Comparison of ENCODE assay signal across 8 cellular contexts in genomic region chr10:110501142-110501937, GRCh38. TPM values are rescaled to one million over a fixed set of nuclear protein-coding genes. Genes with fewer than 3 reads are reported as not detected.
DNase-seq lines count a peak whose midpoint lies in the region; ATAC-seq, FAIRE-seq and TF ChIP-seq lines count a peak whose summit lies in the region.

No MANE protein-coding gene starts in this region.

- intact Hi-C loops in Panc1 (cut with micrococcal nuclease; ENCODE audit: unreplicated experiment) (loop anchor here (5.0 kb wide), 2 partner anchors 46 to 149 kb away; no protein-coding TSS in a partner anchor), pancreas (cut with DNase I) (no loop called here), uterus (cut with DNase I; ENCODE audit: low total_unique reads) (no loop called here)

- H3K4me3 ChIP-seq in H7 (ENCODE audit: insufficient read depth, low read depth, low read length), result no peak overlapping the region
- peak overlapping the region; percentile 87 to 92 for H3K4me3 ChIP-seq in Panc1 (ENCODE audit: low read depth in 2 of 2, low read length in 2 of 2)
- H3K4me3 ChIP-seq in gastroesophageal sphincter, result no peak overlapping the region
- H3K4me3 ChIP-seq in pancreas, result peak overlapping the region in 1 of 4 donors; percentile 86
- no peak overlapping the region for H3K4me3 ChIP-seq in uterus

- peaks cover 66% of the 10 kb centered on the region for H3K36me3 Mint-ChIP-seq in activated naive CD4-positive, alpha-beta T cell treated with anti-CD3 and anti-CD28 coated beads, Interleukin-2, amount 10 ng/mL, durations not matched to agents 7 days and 5 days

- no peak for TF ChIP-seq CTCF in Panc1 (IDR thresholded peaks at IDR 0.05)
- no peak for TF ChIP-seq CTCF in gastroesophageal sphincter (IDR thresholded peaks at IDR 0.05)
- no peak for TF ChIP-seq CTCF in pancreas (IDR thresholded peaks at IDR 0.05)
- no peak for TF ChIP-seq CTCF in uterus (IDR thresholded peaks at IDR 0.05)

- ATAC-seq in Panc1 (peak; percentile 74), gastroesophageal sphincter (peak; percentile 44), pancreas (peak; percentile 22 to 63 (median 52)), HG02571 (IDR thresholded peaks at IDR 0.05; ENCODE audit: unreplicated experiment) (no peak)

- peak overlapping the region; percentile 94 for H3K27ac ChIP-seq in Panc1 (ENCODE audit: low read length)
- H3K27ac ChIP-seq in gastroesophageal sphincter, result peak overlapping the region in 3 of 4 donors; percentile 70 to 91 (median 86)
- H3K27ac ChIP-seq in pancreas, result peak overlapping the region; percentile 3 to 67 (median 38)
- peak overlapping the region; percentile 83 to 97 for H3K27ac ChIP-seq in uterus

- H3K4me3 Mint-ChIP-seq in activated naive CD4-positive, alpha-beta T cell treated with anti-CD3 and anti-CD28 coated beads, Interleukin-2, amount 10 ng/mL, durations not matched to agents 7 days and 5 days, result peak overlapping the region; percentile 98

- CTCF ChIA-PET in Panc1 (lab: Charles Lee), result interaction anchor here (0.5 kb wide), 1 partner anchor 159 kb away, joined by 3 read pairs; no protein-coding TSS in a partner anchor
- CTCF ChIA-PET in activated naive CD4-positive, alpha-beta T cell treated with anti-CD3 and anti-CD28 coated beads, Interleukin-2, amount 10 ng/mL, durations not matched to agents 7 days and 5 days (lab: Charles Lee), result interaction anchor here (0.7 to 8.2 kb wide), 7 partner anchors 38 to 507 kb away, joined by 3 to 122 read pairs (median 3); no protein-coding TSS in a partner anchor

- H3K9me3 ChIP-seq in Panc1 (ENCODE audit: control insufficient read depth, insufficient read depth, low read depth, low read length) (no peaks in the 10 kb centered on the region), gastroesophageal sphincter (no peaks in the 10 kb centered on the region), pancreas (no peaks in the 10 kb centered on the region), uterus (no peaks in the 10 kb centered on the region)

- no peak for TF ChIP-seq EP300 in gastroesophageal sphincter (IDR thresholded peaks at IDR 0.05)

- H3K27me3 ChIP-seq in H7 (ENCODE audit: control insufficient read depth, insufficient read depth, low read length), result peaks cover 7% of the 10 kb centered on the region; the same call in 1 of the 2 replicates
- no peaks in the 10 kb centered on the region for H3K27me3 ChIP-seq in Panc1 (ENCODE audit: control insufficient read depth, insufficient read depth, low read length)
- H3K27me3 ChIP-seq in gastroesophageal sphincter, result no peaks in the 10 kb centered on the region
- peaks cover 0 to 4% (median 0%) of the 10 kb centered on the region in 4 donors for H3K27me3 ChIP-seq in pancreas
- H3K27me3 ChIP-seq in uterus, result no peaks in the 10 kb centered on the region

- peak; percentile 28 for DNase-seq in DMS153 (lab: John Stamatoyannopoulos, UW)
- peak; percentile 71 for DNase-seq in H7
- DNase-seq in Panc1 (ENCODE audit: low read depth, low spot score), result peak; percentile 88
- DNase-seq in activated naive CD4-positive, alpha-beta T cell treated with anti-CD3 and anti-CD28 coated beads, Interleukin-2, amount 10 ng/mL, durations not matched to agents 7 days and 5 days, result peak; percentile 80
- peak; percentile 67 to 84 (median 76) for DNase-seq in pancreas
- peak; percentile 81 to 94 for DNase-seq in uterus

- no peaks in the 10 kb centered on the region for H3K9me3 Mint-ChIP-seq in activated naive CD4-positive, alpha-beta T cell treated with anti-CD3 and anti-CD28 coated beads, Interleukin-2, amount 10 ng/mL, durations not matched to agents 7 days and 5 days

- BruUV-seq in Panc1 (replicated peaks; lab: Mats Ljungman, UMichigan), result no TSS peak

- peaks cover 12% of the 10 kb centered on the region for H3K36me3 ChIP-seq in H7 (replicated peaks; ENCODE audit: control insufficient read depth, insufficient read depth, low read length)
- peaks cover 4% of the 10 kb centered on the region; the same call in 1 of the 2 replicates for H3K36me3 ChIP-seq in Panc1 (ENCODE audit: control insufficient read depth, insufficient read depth, low read length)
- no peaks in the 10 kb centered on the region for H3K36me3 ChIP-seq in gastroesophageal sphincter
- H3K36me3 ChIP-seq in pancreas, result no peaks in the 10 kb centered on the region
- H3K36me3 ChIP-seq in uterus, result no peaks in the 10 kb centered on the region

- in situ Hi-C loops in Panc1 (cut with HindIII; ENCODE audit: low pct_unique_long_range_greater_than_20kb, low sequenced_read_pairs), result no loop called here

- no peak for FAIRE-seq in pancreas (lab: Jason Lieb, UNC)

- POLR2A ChIA-PET in Panc1 (lab: Charles Lee), result no interaction called here

- peak overlapping the region; percentile 90 for H3K27ac Mint-ChIP-seq in activated naive CD4-positive, alpha-beta T cell treated with anti-CD3 and anti-CD28 coated beads, Interleukin-2, amount 10 ng/mL, durations not matched to agents 7 days and 5 days

- H3K4me1 ChIP-seq in Panc1 (ENCODE audit: control insufficient read depth, insufficient read depth, low read length), result peaks cover 56% of the 10 kb centered on the region
- H3K4me1 ChIP-seq in gastroesophageal sphincter, result peaks cover 7 to 85% (median 48%) of the 10 kb centered on the region in 3 donors
- peaks cover 6 to 33% (median 6%) of the 10 kb centered on the region in 3 donors for H3K4me1 ChIP-seq in pancreas
- H3K4me1 ChIP-seq in uterus, result peaks cover 0 to 8% of the 10 kb centered on the region in 2 donors

- H3K4me1 Mint-ChIP-seq in activated naive CD4-positive, alpha-beta T cell treated with anti-CD3 and anti-CD28 coated beads, Interleukin-2, amount 10 ng/mL, durations not matched to agents 7 days and 5 days, result peaks cover 82% of the 10 kb centered on the region

- H3K27me3 Mint-ChIP-seq in activated naive CD4-positive, alpha-beta T cell treated with anti-CD3 and anti-CD28 coated beads, Interleukin-2, amount 10 ng/mL, durations not matched to agents 7 days and 5 days, result peaks cover under 1% of the 10 kb centered on the region

- 39 to 48% methylated on average over 4 to 5 of the region's 9 CpGs for WGBS in gastroesophageal sphincter (ENCODE audit: low coverage in 1 of 2), 2 donors
- 27 to 33% methylated on average over 9 of the region's 9 CpGs for WGBS in pancreas, 2 donors

- TF ChIP-seq POLR2A in gastroesophageal sphincter (IDR thresholded peaks at IDR 0.05), result no peak
- TF ChIP-seq POLR2A in uterus (IDR thresholded peaks at IDR 0.05), result peak in 1 of 2 donors; percentile 44

RNA-seq across cellular contexts. Expression of gene DUSP5, which starts 3.6 kb away (rescaled TPM):
- total RNA-seq in H7 (2014; rRNA removed; shearing (Covaris generic)), result 24.9 and 25.1 TPM in 2 replicates
- total RNA-seq in Panc1 (2021; ENCODE audit: unreplicated experiment) (30.1 TPM), gastroesophageal sphincter (1 to 10 TPM; 2.5 to 9.8 (median 3.5) TPM), pancreas (10 to 100 TPM in 1 of 6 donors, 1 to 10 TPM in 5; 2.7 to 11.8 (median 3.8) TPM), uterus (100 to 1,000 TPM in 1 of 4 donors, 10 to 100 TPM in 3; 10.4 to 112 (median 17.5) TPM)
- 18.3 TPM for polyA plus RNA-seq in Panc1 (2012; ENCODE audit: insufficient read length)
- polyA plus RNA-seq in pancreas, result 10 to 100 TPM in 1 of 2 donors, 1 to 10 TPM in 1; 7.2 to 12.8 TPM

Comparison
In these comparisons a context has a peak if more than half of its experiments do, and no peak if none do; other contexts are left out.
1. DNase-seq: peak in every context shown above with its lines; median percentile 88 in Panc1; 88 in uterus; 80 in activated naive CD4-positive, alpha-beta T cell treated with anti-CD3 and anti-CD28 coated beads, Interleukin-2, amount 10 ng/mL, durations not matched to agents 7 days and 5 days; 76 in pancreas; 71 in H7; 28 in DMS153.
2. H3K4me3 ChIP-seq: peak in Panc1 (2 of 2); none in H7 (single experiment), gastroesophageal sphincter (0 of 2) and uterus (0 of 2).
3. H3K27ac ChIP-seq: peak in every context shown above with its lines; median percentile 94 in Panc1; 90 in uterus; 86 in gastroesophageal sphincter; 38 in pancreas.